ENCODE assay signal across 9 cellular contexts in genomic region chr6:25301358-25301757, GRCh38. TPM values are rescaled to one million over a fixed set of nuclear protein-coding genes. Genes with fewer than 3 reads are reported as not detected.
DNase-seq lines count a peak whose midpoint lies in the region; ATAC-seq and TF ChIP-seq lines count a peak whose summit lies in the region.
"Had no signal": no experiment of that assay in that cellular context is flagged by ENCODE, and none has a peak within 500 bp of the region (broad histone marks: within the 10 kb centered on the region; RNA-seq: fewer than 3 reads in every experiment).

No MANE protein-coding gene starts in this region.

- H3K9ac ChIP-seq in IMR-90 (ENCODE audit: low read depth, low read length) = no peak overlapping the region

- no peak overlapping the region for H3K14ac ChIP-seq in IMR-90 (replicated peaks; ENCODE audit: low read depth, low read length)

- H3K4me3 Mint-ChIP-seq in stimulated activated memory B cell treated with anti-CD40 and anti-IgM and Interleukin-4, amounts not matched to agents 10 μg/mL and 1 μg/mL and 100 μg/mL, for 72 hours = no peak overlapping the region

- no peak overlapping the region for H4K5ac ChIP-seq in IMR-90 (ENCODE audit: low read depth, low read length)

- no peak overlapping the region for H2AK5ac ChIP-seq in IMR-90 (ENCODE audit: low read depth, low read length)

- no peak overlapping the region for H2AK9ac ChIP-seq in IMR-90 (replicated peaks; ENCODE audit: low read depth, low read length, poor library complexity)

- no peaks in the 10 kb centered on the region for H3K9me3 ChIP-seq in IMR-90 (ENCODE audit: control insufficient read depth, insufficient read depth, low read length)

- TF ChIP-seq RAD21 in IMR-90 (IDR thresholded peaks at IDR 0.05; ENCODE audit: low read length) = no peak

- TF ChIP-seq CTCF in IMR-90 (conservative IDR thresholded peaks at IDR 0.05; ENCODE audit: low read depth, low read length) = no peak

- WGBS in IMR-90 (ENCODE audit: extremely low coverage in 2 of 2, insufficient read length in 1 of 2), 2 experiments = no CpG with 5 or more reads among the region's 3 CpGs

- in situ Hi-C loops in IMR-90 (cut with MboI; ENCODE audit: low sequenced_read_pairs) = no loop called here

- H2AFZ ChIP-seq in IMR-90 (replicated peaks; ENCODE audit: low read length, poor library complexity) = no peak overlapping the region

- no peaks in the 10 kb centered on the region for H3K9me3 Mint-ChIP-seq in stimulated activated memory B cell treated with anti-CD40 and anti-IgM and Interleukin-4, amounts not matched to agents 10 μg/mL and 1 μg/mL and 100 μg/mL, for 72 hours

- H3K27me3 ChIP-seq in IMR-90 (ENCODE audit: control insufficient read depth, insufficient read depth, low read length) = no peaks in the 10 kb centered on the region

- H3K4me2 ChIP-seq in IMR-90 (ENCODE audit: low read depth, low read length) = no peak overlapping the region

- H2BK120ac ChIP-seq in IMR-90 (ENCODE audit: low read depth, low read length) = no peak overlapping the region

- no TSS peak for BruUV-seq in IMR-90 (replicated peaks; lab: Mats Ljungman, UMichigan)

- no peaks in the 10 kb centered on the region for H3K36me3 Mint-ChIP-seq in stimulated activated memory B cell treated with anti-CD40 and anti-IgM and Interleukin-4, amounts not matched to agents 10 μg/mL and 1 μg/mL and 100 μg/mL, for 72 hours

- H3K23ac ChIP-seq in IMR-90 (ENCODE audit: low read depth, low read length) = 0 out of 2 replicates have a peak overlapping the region, but pooled peaks have one; percentile 26

- intact Hi-C loops in IMR-90 (cut with micrococcal nuclease) = loop anchor here (5.0 kb wide), 1 partner anchor 66 kb away; no protein-coding TSS in a partner anchor

- H3K9me1 ChIP-seq in IMR-90 (ENCODE audit: insufficient read depth, low read length) = peaks cover 6% of the 10 kb centered on the region; the same call in 1 of the 2 replicates

- no peak overlapping the region; the same call in 1 of the 2 replicates for H2BK20ac ChIP-seq in IMR-90 (ENCODE audit: low read depth, low read length)

- POLR2A ChIA-PET in IMR-90 (lab: Charles Lee; ENCODE audit: unreplicated experiment) = no interaction called here

- H3K56ac ChIP-seq in IMR-90 (ENCODE audit: extremely low read depth, insufficient read depth, low read length) = no peak overlapping the region; the same call in 1 of the 2 replicates

- H3K79me1 ChIP-seq in IMR-90 (ENCODE audit: low read depth in 1 of 2, low read length in 2 of 2) = 0 out of 4 replicates have a peak, but pooled peaks cover 0 to 7% of the 10 kb centered on the region in 2 experiments

- H4K8ac ChIP-seq in IMR-90 (ENCODE audit: low read depth in 2 of 2, low read length in 2 of 2) = no peak overlapping the region

- H3K27me3 Mint-ChIP-seq in stimulated activated memory B cell treated with anti-CD40 and anti-IgM and Interleukin-4, amounts not matched to agents 10 μg/mL and 1 μg/mL and 100 μg/mL, for 72 hours = no peaks in the 10 kb centered on the region

- H2BK15ac ChIP-seq in IMR-90 (ENCODE audit: low read depth, low read length) = no peak overlapping the region; the same call in 2 of the 3 replicates

- no peaks in the 10 kb centered on the region for H3K36me3 ChIP-seq in IMR-90 (ENCODE audit: control insufficient read depth, insufficient read depth, low read length)

- no peak overlapping the region for H3K4me3 ChIP-seq in IMR-90 (ENCODE audit: insufficient read depth, low read depth, low read length)

- no peak for TF ChIP-seq POLR2A in IMR-90 (IDR thresholded peaks at IDR 0.05; ENCODE audit: low read depth, low read length)

- peak overlapping the region; percentile 27 for H3K27ac Mint-ChIP-seq in stimulated activated memory B cell treated with anti-CD40 and anti-IgM and Interleukin-4, amounts not matched to agents 10 μg/mL and 1 μg/mL and 100 μg/mL, for 72 hours

- peak; percentile 48 for ATAC-seq in GM19324 (IDR thresholded peaks at IDR 0.05; ENCODE audit: low FRiP score, unreplicated experiment)
- no peak for ATAC-seq in IMR-90 (ENCODE audit: low read depth)
- ATAC-seq in stimulated activated memory B cell treated with anti-CD40 and anti-IgM and Interleukin-4, amounts not matched to agents 10 μg/mL and 1 μg/mL and 100 μg/mL, for 72 hours = peak; percentile 76
- ATAC-seq in GM19023 (IDR thresholded peaks at IDR 0.05; ENCODE audit: unreplicated experiment) = no peak
- no peak for ATAC-seq in HG03159 (IDR thresholded peaks at IDR 0.05; ENCODE audit: unreplicated experiment)

- dilution Hi-C loops in IMR-90 (cut with HindIII; ENCODE audit: low sequenced_read_pairs, unreplicated experiment) = no loop called here

- H3K4me1 ChIP-seq in IMR-90 (ENCODE audit: control insufficient read depth, insufficient read depth, low read length) = peaks cover 4% of the 10 kb centered on the region; the same call in 1 of the 2 replicates

- no peak overlapping the region for H2BK5ac ChIP-seq in IMR-90 (ENCODE audit: low read depth, low read length, poor library complexity, severe bottlenecking)

- no peak overlapping the region for H3K27ac ChIP-seq in IMR-90 (ENCODE audit: insufficient read depth, low read length)

- H4K20me1 ChIP-seq in IMR-90 (ENCODE audit: insufficient read depth, low read length) = no peaks in the 10 kb centered on the region

- H3K18ac ChIP-seq in IMR-90 (ENCODE audit: low read depth, low read length) = no peak overlapping the region

- H4K91ac ChIP-seq in IMR-90 (ENCODE audit: insufficient read depth, low read depth, low read length) = no peak overlapping the region

- H3K4me1 Mint-ChIP-seq in stimulated activated memory B cell treated with anti-CD40 and anti-IgM and Interleukin-4, amounts not matched to agents 10 μg/mL and 1 μg/mL and 100 μg/mL, for 72 hours = peaks cover 27% of the 10 kb centered on the region

- no peak overlapping the region for H3K4ac ChIP-seq in IMR-90 (ENCODE audit: low read depth, low read length)

- CTCF ChIA-PET in IMR-90 (lab: Yijun Ruan, JAX) = no interaction called here

- no peak for DNase-seq in IMR-90
- DNase-seq in SKM-1 treated with dmso at 0.1 percent for 144 hours (lab: John Stamatoyannopoulos, UW; ENCODE audit: unreplicated experiment) = peak; percentile 90
- DNase-seq in NCI-H1417 (lab: John Stamatoyannopoulos, UW) = no peak
- no peak for DNase-seq in SW480 (ENCODE audit: low spot score)
- DNase-seq: NCI-H1694 had no signal

TF ChIP-seq in IMR-90, 13 proteins besides CTCF, POLR2A, EP300 and RAD21:
- TF ChIP-seq CEBPB (IDR thresholded peaks at IDR 0.05; ENCODE audit: low read depth, low read length) = no peak
- no peak for TF ChIP-seq MAFK (IDR thresholded peaks at IDR 0.05; ENCODE audit: low read depth, low read length)
- no peak for TF ChIP-seq RCOR1 (IDR thresholded peaks at IDR 0.05; ENCODE audit: insufficient replicate concordance, low read length)
- TF ChIP-seq MAZ (IDR thresholded peaks at IDR 0.05; ENCODE audit: borderline replicate concordance, low read depth, low read length) = no peak

RNA-seq across cellular contexts. Expression of gene CARMIL1, which starts 22.2 kb away (rescaled TPM):
- 2.9 and 3.3 TPM in 2 replicates for total RNA-seq in IMR-90 (2012; rRNA removed)
- polyA plus RNA-seq in IMR-90 (2012; rRNA removed) = 0.90 and 1.3 TPM in 2 replicates
- polyA plus RNA-seq in IMR-90 (2012; cell fraction: cytosol; rRNA removed) = 0.29 and 0.35 TPM in 2 replicates
- polyA plus RNA-seq in IMR-90 (2012; cell fraction: nucleus; rRNA removed; ENCODE audit: low replicate concordance) = 0.13 and 0.99 TPM in 2 replicates

Comparison
In these comparisons a context has a peak if more than half of its experiments do, and no peak if none do; other contexts are left out.
1. ATAC-seq: peak in GM19324 (single experiment) and stimulated activated memory B cell treated with anti-CD40 and anti-IgM and Interleukin-4, amounts not matched to agents 10 μg/mL and 1 μg/mL and 100 μg/mL, for 72 hours (single experiment); none in IMR-90 (single experiment), GM19023 (single experiment) and HG03159 (single experiment).